Comparison of ENCODE assay signal across 19 cellular contexts in the genomic region with DNA sequence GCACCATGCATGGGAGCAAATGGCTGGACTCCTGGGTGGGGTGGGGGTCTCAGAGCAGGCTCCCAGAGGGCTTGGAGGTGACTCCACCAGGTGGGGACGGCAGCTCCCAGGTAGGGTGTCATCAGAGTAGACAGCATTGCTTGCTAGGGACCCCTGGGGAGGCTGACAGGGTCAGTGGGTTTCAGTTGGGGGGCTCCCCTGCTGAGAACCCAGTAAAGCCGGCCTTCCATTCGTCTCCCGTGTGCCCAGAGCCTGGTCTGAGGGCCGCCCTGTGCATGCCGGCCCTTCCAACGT.
"Had no signal": no experiment of that assay in that cellular context is flagged by ENCODE, and none has a peak within 500 bp of the region (broad histone marks: within the 10 kb centered on the region; RNA-seq: fewer than 3 reads in every experiment).

No MANE protein-coding gene starts in this region.

- H3K4me3 ChIP-seq: cardiac muscle cell, hepatocyte, sigmoid colon, thyroid gland, uterus had no signal

- H3K27me3 Mint-ChIP-seq: activated CD4-positive, alpha-beta memory T cell treated with anti-CD3 and anti-CD28 coated beads, Interleukin-2, amount 10 ng/mL, durations not matched to agents 7 days and 5 days; activated naive CD8-positive, alpha-beta T cell treated with anti-CD3 and anti-CD28 coated beads for 36 hours; activated T-helper 17 cell treated with anti-CD3 and anti-CD28 coated beads, Interleukin-2, amount 50 U/mL, for 72 hours; naive thymus-derived CD8-positive, alpha-beta T cell; stimulated activated naive B cell treated with anti-CD40 and anti-IgM and Interleukin-4, amounts not matched to agents 10 μg/mL and 1 μg/mL and 100 μg/mL, for 72 hours had no signal

- H3K36me3 Mint-ChIP-seq: naive thymus-derived CD8-positive, alpha-beta T cell had no signal

- H2AFZ ChIP-seq: hepatocyte had no signal

- H3K27me3 ChIP-seq: cardiac muscle cell, hepatocyte, sigmoid colon, thyroid gland, uterus had no signal

- H3K9me3 Mint-ChIP-seq: activated CD4-positive, alpha-beta memory T cell treated with anti-CD3 and anti-CD28 coated beads, Interleukin-2, amount 10 ng/mL, durations not matched to agents 7 days and 5 days; activated naive CD8-positive, alpha-beta T cell treated with anti-CD3 and anti-CD28 coated beads for 36 hours; activated T-helper 17 cell treated with anti-CD3 and anti-CD28 coated beads, Interleukin-2, amount 50 U/mL, for 72 hours; naive thymus-derived CD8-positive, alpha-beta T cell; stimulated activated naive B cell treated with anti-CD40 and anti-IgM and Interleukin-4, amounts not matched to agents 10 μg/mL and 1 μg/mL and 100 μg/mL, for 72 hours had no signal

- H3K4me3 Mint-ChIP-seq: activated CD4-positive, alpha-beta memory T cell treated with anti-CD3 and anti-CD28 coated beads, Interleukin-2, amount 10 ng/mL, durations not matched to agents 7 days and 5 days; activated naive CD8-positive, alpha-beta T cell treated with anti-CD3 and anti-CD28 coated beads for 36 hours; activated T-helper 17 cell treated with anti-CD3 and anti-CD28 coated beads, Interleukin-2, amount 50 U/mL, for 72 hours; stimulated activated naive B cell treated with anti-CD40 and anti-IgM and Interleukin-4, amounts not matched to agents 10 μg/mL and 1 μg/mL and 100 μg/mL, for 72 hours had no signal

- H3K27ac ChIP-seq: cardiac muscle cell, hepatocyte, sigmoid colon, thyroid gland, uterus had no signal

- H3K9me3 ChIP-seq: sigmoid colon, thyroid gland, uterus had no signal

- ATAC-seq: activated T-helper 17 cell treated with anti-CD3 and anti-CD28 coated beads, Interleukin-2, amount 50 U/mL, for 72 hours; naive thymus-derived CD8-positive, alpha-beta T cell; stimulated activated naive B cell treated with anti-CD40 and anti-IgM and Interleukin-4, amounts not matched to agents 10 μg/mL and 1 μg/mL and 100 μg/mL, for 72 hours had no signal

- H3K4me2 ChIP-seq: hepatocyte had no signal

- DNase-seq: activated CD4-positive, alpha-beta T cell treated with anti-CD3 and anti-CD28 coated beads for 48 hours; activated CD4-positive, CD25-positive, alpha-beta regulatory T cell; activated naive CD4-positive, alpha-beta T cell; activated naive CD8-positive, alpha-beta T cell treated with anti-CD3 and anti-CD28 coated beads for 36 hours; amniotic stem cell; dermis blood vessel endothelial cell; effector memory CD4-positive, alpha-beta T cell; foreskin fibroblast; mesendoderm; sigmoid colon; stimulated activated CD4-positive, alpha-beta T cell treated with anti-CD3 and anti-CD28 coated beads, Interleukin-4, amount 100 ng/mL, for 24 hours; stimulated activated naive B cell treated with anti-CD40 and anti-IgM and Interleukin-4, amounts not matched to agents 10 μg/mL and 1 μg/mL and 100 μg/mL, for 72 hours; thyroid gland; uterus had no signal

- H3K36me3 ChIP-seq: cardiac muscle cell, uterus had no signal

- H3K27ac Mint-ChIP-seq: activated CD4-positive, alpha-beta memory T cell treated with anti-CD3 and anti-CD28 coated beads, Interleukin-2, amount 10 ng/mL, durations not matched to agents 7 days and 5 days; activated naive CD8-positive, alpha-beta T cell treated with anti-CD3 and anti-CD28 coated beads for 36 hours; activated T-helper 17 cell treated with anti-CD3 and anti-CD28 coated beads, Interleukin-2, amount 50 U/mL, for 72 hours; stimulated activated naive B cell treated with anti-CD40 and anti-IgM and Interleukin-4, amounts not matched to agents 10 μg/mL and 1 μg/mL and 100 μg/mL, for 72 hours had no signal
